ENCODE assay signal across 19 cellular contexts in the genomic region with DNA sequence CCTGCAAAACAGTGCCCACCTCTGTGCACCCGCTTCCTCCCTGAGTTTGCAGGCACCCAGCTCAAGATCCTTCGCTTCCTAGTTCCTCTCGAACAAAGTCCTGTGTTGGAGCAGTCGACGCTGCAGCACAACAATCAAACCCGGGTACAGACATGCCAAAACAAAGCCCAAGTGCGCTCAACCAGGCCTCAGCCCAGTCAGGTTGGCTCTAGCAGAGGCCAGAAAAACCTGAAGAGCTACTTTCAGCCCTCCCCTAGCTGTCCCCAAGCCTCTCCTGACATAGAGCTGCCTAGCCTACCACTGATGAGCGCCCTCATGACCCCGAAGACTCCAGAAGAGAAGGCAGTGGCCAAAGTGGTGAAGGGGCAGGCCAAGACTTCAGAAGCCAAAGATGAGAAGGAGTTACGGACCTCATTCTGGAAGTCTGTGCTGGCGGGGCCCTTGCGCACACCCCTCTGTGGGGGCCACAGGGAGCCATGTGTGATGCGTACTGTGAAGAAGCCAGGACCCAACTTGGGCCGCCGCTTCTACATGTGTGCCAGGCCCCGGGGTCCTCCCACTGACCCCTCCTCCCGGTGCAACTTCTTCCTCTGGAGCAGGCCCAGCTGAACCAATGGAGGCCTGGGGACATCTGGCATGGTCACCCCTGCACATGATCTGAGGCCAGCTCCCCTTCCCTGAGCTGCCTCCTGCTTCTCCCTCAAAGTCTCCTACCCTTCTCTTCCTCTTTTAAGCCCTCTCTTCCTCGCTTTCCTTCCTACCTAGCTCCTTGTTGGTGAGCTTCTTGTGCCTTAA. TPM values are rescaled to one million over a fixed set of nuclear protein-coding genes. Genes with fewer than 3 reads are reported as not detected.
DNase-seq lines count a peak whose midpoint lies in the region; ATAC-seq and TF ChIP-seq lines count a peak whose summit lies in the region.
"Had no signal": no experiment of that assay in that cellular context is flagged by ENCODE, and none has a peak within 500 bp of the region (broad histone marks: within the 10 kb centered on the region; RNA-seq: fewer than 3 reads in every experiment).

No MANE protein-coding gene starts in this region.

- H3K4me1 Mint-ChIP-seq in dendritic cell treated with granulocyte-macrophage colony-stimulating factor and Interleukin-4, amounts not matched to agents 40 ng/mL and 50 ng/mL, for 4 days (ENCODE audit: low read depth): peaks cover 68% of the 10 kb centered on the region

- peak overlapping the region; percentile 69 for H3K4me3 Mint-ChIP-seq in dendritic cell treated with granulocyte-macrophage colony-stimulating factor and Interleukin-4, amounts not matched to agents 40 ng/mL and 50 ng/mL, for 4 days
- H3K4me3 Mint-ChIP-seq: CD4-positive, alpha-beta memory T cell; effector memory CD8-positive, alpha-beta T cell had no signal

- H3K36me3 ChIP-seq in heart left ventricle (peaks cover 0 to 44% (median 22%) of the 10 kb centered on the region in 9 donors), mucosa of rectum (ENCODE audit: control insufficient read depth in 2 of 2, insufficient read depth in 2 of 2, low read length in 2 of 2) (peaks cover 0 to 30% of the 10 kb centered on the region in 2 donors)
- H3K36me3 ChIP-seq: prostate gland had no signal

- intact Hi-C loops in right cardiac atrium (cut with DNase I): no loop called here
- intact Hi-C loops in heart left ventricle (cut with DNase I): loop anchor here in 3 of 10 donors (10.0 kb wide), 3 partner anchors 202 to 962 kb away; a partner anchor contains a TSS
- intact Hi-C loops in dendritic cell treated with granulocyte-macrophage colony-stimulating factor and Interleukin-4, amounts not matched to agents 40 ng/mL and 50 ng/mL, for 4 days (cut with micrococcal nuclease): loop anchor here (10.0 kb wide), 1 partner anchor 1322 kb away; a partner anchor contains a TSS
- intact Hi-C loops in sciatic nerve (cut with DNase I): no loop called here
- intact Hi-C loops in posterior vena cava (cut with DNase I): no loop called here

- peak overlapping the region; percentile 89 for H3K27ac Mint-ChIP-seq in dendritic cell treated with granulocyte-macrophage colony-stimulating factor and Interleukin-4, amounts not matched to agents 40 ng/mL and 50 ng/mL, for 4 days
- H3K27ac Mint-ChIP-seq: effector memory CD8-positive, alpha-beta T cell had no signal

- H3K27ac ChIP-seq in right cardiac atrium (ENCODE audit: low read length) (peak overlapping the region; percentile 64), heart left ventricle (peak overlapping the region in 4 of 12 donors; percentile 65 to 74 (median 72)), mucosa of rectum (ENCODE audit: low read depth in 2 of 2, low read length in 2 of 2) (peak overlapping the region; percentile 56 to 85)
- H3K27ac ChIP-seq: prostate gland had no signal

- H3K27me3 ChIP-seq in right cardiac atrium (ENCODE audit: control insufficient read depth, insufficient read depth): no peaks in the 10 kb centered on the region
- no peaks in the 10 kb centered on the region for H3K27me3 ChIP-seq in heart left ventricle
- no peaks in the 10 kb centered on the region for H3K27me3 ChIP-seq in mucosa of rectum (ENCODE audit: control insufficient read depth in 2 of 2, insufficient read depth in 2 of 2, low read length in 2 of 2)

- peaks cover 7% of the 10 kb centered on the region for H3K4me1 ChIP-seq in right cardiac atrium (ENCODE audit: control insufficient read depth, insufficient read depth, low read length)
- peaks cover 0 to 34% (median 8%) of the 10 kb centered on the region in 12 donors for H3K4me1 ChIP-seq in heart left ventricle
- peaks cover 10 to 11% of the 10 kb centered on the region in 2 donors for H3K4me1 ChIP-seq in mucosa of rectum (ENCODE audit: control insufficient read depth in 2 of 2, insufficient read depth in 2 of 2, low read length in 2 of 2)
- H3K4me1 ChIP-seq: prostate gland had no signal

- peaks cover 52% of the 10 kb centered on the region for H3K36me3 Mint-ChIP-seq in dendritic cell treated with granulocyte-macrophage colony-stimulating factor and Interleukin-4, amounts not matched to agents 40 ng/mL and 50 ng/mL, for 4 days (ENCODE audit: low read depth)

- WGBS in right cardiac atrium: 91% methylated on average over 18 of the region's 18 CpGs
- WGBS in heart left ventricle, 4 donors: 81 to 97% (median 87%) methylated on average over 15 to 18 of the region's 18 CpGs

- TF ChIP-seq POLR2A in heart left ventricle (IDR thresholded peaks at IDR 0.05): no peak

- H3K27me3 Mint-ChIP-seq in dendritic cell treated with granulocyte-macrophage colony-stimulating factor and Interleukin-4, amounts not matched to agents 40 ng/mL and 50 ng/mL, for 4 days: no peaks in the 10 kb centered on the region
- H3K27me3 Mint-ChIP-seq: CD4-positive, alpha-beta memory T cell; effector memory CD8-positive, alpha-beta T cell had no signal

- ATAC-seq in right cardiac atrium: no peak
- no peak for ATAC-seq in heart left ventricle
- ATAC-seq in sciatic nerve: no peak
- ATAC-seq: effector memory CD8-positive, alpha-beta T cell had no signal

- no peaks in the 10 kb centered on the region for H3K9me3 ChIP-seq in right cardiac atrium (ENCODE audit: control insufficient read depth, low read length)
- no peaks in the 10 kb centered on the region for H3K9me3 ChIP-seq in heart left ventricle
- H3K9me3 ChIP-seq in mucosa of rectum (ENCODE audit: control insufficient read depth in 2 of 2, low read length in 2 of 2): no peaks in the 10 kb centered on the region
- H3K9me3 ChIP-seq: prostate gland had no signal

- DNase-seq in right cardiac atrium (peak in 1 of 3 donors; percentile 47), heart left ventricle (no peak), ureter (ENCODE audit: low spot score) (peak; percentile 50), sciatic nerve (ENCODE audit: low spot score) (no peak), posterior vena cava (ENCODE audit: low spot score) (no peak), activated gamma-delta T cell (lab: John Stamatoyannopoulos, UW) (no peak)
- DNase-seq: activated CD4-positive, alpha-beta T cell treated with anti-CD3 and anti-CD28 coated beads for 4 hours; amygdala; CD4-positive, alpha-beta memory T cell; DMS79; effector memory CD8-positive, alpha-beta T cell; NCI-H1930; NCI-H446 treated with DMSO at 0.1 percent for 48 hours; stimulated activated CD4-positive, alpha-beta T cell treated with anti-CD3 and anti-CD28 coated beads, Interleukin-12 subunit alpha, Interleukin-12 subunit beta, amount 100 ng/mL, for 4 hours; SW 1271 had no signal

- H3K4me3 ChIP-seq in right cardiac atrium (ENCODE audit: low read length): no peak overlapping the region
- H3K4me3 ChIP-seq in heart left ventricle: no peak overlapping the region
- peak overlapping the region in 1 of 2 donors; percentile 26 for H3K4me3 ChIP-seq in mucosa of rectum (ENCODE audit: low read length in 2 of 2)
- H3K4me3 ChIP-seq: prostate gland had no signal

- H3K9ac ChIP-seq in mucosa of rectum (ENCODE audit: low read depth in 1 of 2, low read length in 2 of 2): peak overlapping the region; percentile 1 to 44

- no peak for TF ChIP-seq CTCF in heart left ventricle (IDR thresholded peaks at IDR 0.05)

- no peaks in the 10 kb centered on the region for H3K9me3 Mint-ChIP-seq in dendritic cell treated with granulocyte-macrophage colony-stimulating factor and Interleukin-4, amounts not matched to agents 40 ng/mL and 50 ng/mL, for 4 days
- H3K9me3 Mint-ChIP-seq: CD4-positive, alpha-beta memory T cell; effector memory CD8-positive, alpha-beta T cell had no signal

RNA-seq across cellular contexts. Expression of a gene that starts 6.9 kb away (rescaled TPM):
- total RNA-seq in right cardiac atrium (10 to 100 TPM in 1 of 4 donors, 1 to 10 TPM in 3; 7.6 to 10.7 (median 8.1) TPM), heart left ventricle (10 to 100 TPM in 1 of 9 donors, 1 to 10 TPM in 8; 6.8 to 12.4 (median 8.6) TPM), ureter (18.7 TPM), sciatic nerve (9.0 TPM), posterior vena cava (10 to 100 TPM in 1 of 2 donors, 1 to 10 TPM in 1; 8.5 to 10.5 TPM)
- polyA plus RNA-seq in right cardiac atrium (6.8 TPM), heart left ventricle (10 to 100 TPM in 1 of 2 donors, 1 to 10 TPM in 1; 4.5 to 10.6 TPM)

RNA-seq across cellular contexts. Expression of a gene that starts 13.0 kb away (rescaled TPM):
- total RNA-seq in right cardiac atrium (under 1 TPM in 1 of 4 donors, not detected in 3; 0.67 TPM), heart left ventricle (1 to 10 TPM in 1 of 9 donors, under 1 TPM in 5, not detected in 3; 0.14 to 1.2 (median 0.31) TPM), ureter (0.89 TPM), sciatic nerve (2.2 TPM), posterior vena cava (under 1 TPM; 0.14 to 0.42 TPM)
- polyA plus RNA-seq in right cardiac atrium (0.41 TPM), heart left ventricle (under 1 TPM; 0.11 to 0.19 TPM)
- polyA plus RNA-seq: CD4-positive, alpha-beta memory T cell had no signal

RNA-seq across cellular contexts. Expression of a gene that starts 23.8 kb away (rescaled TPM):
- total RNA-seq in right cardiac atrium (under 1 TPM in 3 of 4 donors, not detected in 1; 0.45 to 0.59 (median 0.46) TPM), heart left ventricle (1 to 10 TPM in 8 of 9 donors, under 1 TPM in 1; 0.44 to 8.3 (median 2.2) TPM), ureter (0.60 TPM), sciatic nerve (65.2 TPM), posterior vena cava (10 to 100 TPM in 1 of 2 donors, 1 to 10 TPM in 1; 4.7 to 13.1 TPM)
- polyA plus RNA-seq in right cardiac atrium (not detected), heart left ventricle (under 1 TPM in 1 of 2 donors, not detected in 1; 0.06 TPM)
- total RNA-seq: CD4-positive, alpha-beta memory T cell; prostate gland had no signal
- polyA plus RNA-seq: CD4-positive, alpha-beta memory T cell; neural cell had no signal
